ENCODE assay signal across 8 cellular contexts in the genomic region with DNA sequence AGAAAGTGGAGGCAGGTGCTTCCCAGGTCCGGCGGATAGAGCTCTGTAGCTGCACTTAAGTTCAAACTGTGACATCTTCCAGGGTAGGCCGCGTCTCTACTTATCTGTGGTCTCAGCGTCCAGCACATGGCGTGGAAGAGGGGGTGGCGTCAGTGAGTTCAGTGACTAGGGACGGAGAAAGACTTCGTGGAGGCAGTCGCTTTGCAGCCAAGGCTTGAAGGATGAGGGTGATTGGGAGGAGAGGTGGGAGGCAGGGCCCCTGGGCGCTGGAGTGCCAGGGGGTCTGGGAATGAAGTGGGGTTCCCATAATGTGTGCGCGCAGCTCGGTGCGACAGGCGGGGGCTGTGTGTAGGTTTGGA. TPM values are rescaled to one million over a fixed set of nuclear protein-coding genes. Genes with fewer than 3 reads are reported as not detected.
A peak's percentile ranks its signal among the peaks of the same experiment; 100 is the strongest.
DNase-seq lines count a peak whose midpoint lies in the region; ATAC-seq, FAIRE-seq and TF ChIP-seq lines count a peak whose summit lies in the region.

No MANE protein-coding gene starts in this region.

- DNase-seq in stimulated activated naive CD8-positive, alpha-beta T cell treated with anti-CD3 and anti-CD28 coated beads, Interleukin-15, Interleukin-2, amounts not matched to agents 100 U/mL and 50 U/mL, for 24 hours, result no peak
- DNase-seq in bronchial epithelial cell (ENCODE audit: low read depth) (no peak), HEK293T (ENCODE audit: extremely low spot score) (no peak), NCI-H1417 (lab: John Stamatoyannopoulos, UW) (no peak), cortex of kidney (lab: John Stamatoyannopoulos, UW) (no peak)

- peak overlapping the region; percentile 98 for H3K4me3 ChIP-seq in bronchial epithelial cell (ENCODE audit: low read depth, low read length)
- peak overlapping the region; percentile 91 to 92 for H3K4me3 ChIP-seq in muscle layer of colon (ENCODE audit: low read depth in 1 of 2, low read length in 2 of 2)

- no peaks in the 10 kb centered on the region for H3K9me3 ChIP-seq in muscle layer of colon (ENCODE audit: low read length)

- peaks cover 17% of the 10 kb centered on the region for H3K4me1 ChIP-seq in muscle layer of colon (ENCODE audit: insufficient read depth, low read length)

- H3K27ac ChIP-seq in muscle layer of colon (ENCODE audit: low read depth, low read length), result peak overlapping the region; percentile 7

- H3K36me3 ChIP-seq in bronchial epithelial cell (ENCODE audit: control insufficient read depth, insufficient read depth, low read length) (no peaks in the 10 kb centered on the region), muscle layer of colon (ENCODE audit: insufficient read depth, low read length) (no peaks in the 10 kb centered on the region)

- no peak overlapping the region for H3K9ac ChIP-seq in muscle layer of colon (ENCODE audit: low read length)

- TF ChIP-seq CTCF in bronchial epithelial cell (IDR thresholded peaks at IDR 0.05; ENCODE audit: insufficient read depth, low read length, severe bottlenecking), result no peak

- H3K4me1 Mint-ChIP-seq in stimulated activated naive CD8-positive, alpha-beta T cell treated with anti-CD3 and anti-CD28 coated beads, Interleukin-15, Interleukin-2, amounts not matched to agents 100 ng/mL and 50 ng/mL, for 24 hours (ENCODE audit: low read depth), result peaks cover 43% of the 10 kb centered on the region

- POLR2A ChIA-PET in HEK293T (lab: Yijun Ruan, JAX), result interaction anchor here (0.6 to 1.6 kb wide), 6 partner anchors 9 to 203 kb away, joined by 3 to 10 read pairs (median 4); a partner anchor contains a TSS

- H3K9me3 Mint-ChIP-seq in stimulated activated naive CD8-positive, alpha-beta T cell treated with anti-CD3 and anti-CD28 coated beads, Interleukin-15, Interleukin-2, amounts not matched to agents 100 ng/mL and 50 ng/mL, for 24 hours, result no peaks in the 10 kb centered on the region

- no peak for FAIRE-seq in bronchial epithelial cell (lab: Jason Lieb, UNC)

- H3K27me3 Mint-ChIP-seq in stimulated activated naive CD8-positive, alpha-beta T cell treated with anti-CD3 and anti-CD28 coated beads, Interleukin-15, Interleukin-2, amounts not matched to agents 100 ng/mL and 50 ng/mL, for 24 hours, result no peaks in the 10 kb centered on the region

- H3K27me3 ChIP-seq in bronchial epithelial cell (ENCODE audit: control insufficient read depth, insufficient read depth, low read length) (no peaks in the 10 kb centered on the region), muscle layer of colon (ENCODE audit: control insufficient read depth in 1 of 2, insufficient read depth in 2 of 2, low read length in 2 of 2) (no peaks in the 10 kb centered on the region)

- peak overlapping the region; percentile 92 for H3K4me3 Mint-ChIP-seq in stimulated activated naive CD8-positive, alpha-beta T cell treated with anti-CD3 and anti-CD28 coated beads, Interleukin-15, Interleukin-2, amounts not matched to agents 100 ng/mL and 50 ng/mL, for 24 hours

- H3K27ac Mint-ChIP-seq in stimulated activated naive CD8-positive, alpha-beta T cell treated with anti-CD3 and anti-CD28 coated beads, Interleukin-15, Interleukin-2, amounts not matched to agents 100 ng/mL and 50 ng/mL, for 24 hours, result no peak overlapping the region

- H3K36me3 Mint-ChIP-seq in stimulated activated naive CD8-positive, alpha-beta T cell treated with anti-CD3 and anti-CD28 coated beads, Interleukin-15, Interleukin-2, amounts not matched to agents 100 ng/mL and 50 ng/mL, for 24 hours (ENCODE audit: low read depth), result no peaks in the 10 kb centered on the region

- CTCF ChIA-PET in HEK293T (lab: Yijun Ruan, JAX), result interaction anchor here (0.6 to 1.4 kb wide), 2 partner anchors 10 to 190 kb away, joined by 3 to 6 read pairs; no protein-coding TSS in a partner anchor

- no peak for ATAC-seq in stimulated activated naive CD8-positive, alpha-beta T cell treated with anti-CD3 and anti-CD28 coated beads, Interleukin-15, Interleukin-2, amounts not matched to agents 100 U/mL and 50 U/mL, for 24 hours
- ATAC-seq in GM19328 (IDR thresholded peaks at IDR 0.05; ENCODE audit: unreplicated experiment), result no peak

TF ChIP-seq in HEK293T, 16 proteins besides CTCF, POLR2A, EP300 and RAD21:
- TF ChIP-seq FOXM1 (IDR thresholded peaks at IDR 0.05; ENCODE audit: borderline replicate concordance) (no peak), FOXA1 (IDR thresholded peaks at IDR 0.05) (no peak), LEF1 (IDR thresholded peaks at IDR 0.05; ENCODE audit: borderline replicate concordance) (no peak), BHLHE40 (IDR thresholded peaks at IDR 0.05; ENCODE audit: borderline replicate concordance) (no peak), L3MBTL2 (conservative IDR thresholded peaks at IDR 0.05) (no peak), FOXK2 (IDR thresholded peaks at IDR 0.05) (no peak), NFRKB (IDR thresholded peaks at IDR 0.05) (no peak), HDGF (IDR thresholded peaks at IDR 0.05; ENCODE audit: borderline replicate concordance) (no peak), TARDBP (IDR thresholded peaks at IDR 0.05) (no peak), ELF4 (IDR thresholded peaks at IDR 0.05) (no peak), SUZ12 (IDR thresholded peaks at IDR 0.05) (no peak), ZNF384 (IDR thresholded peaks at IDR 0.05) (no peak), ARNT (IDR thresholded peaks at IDR 0.05) (no peak), CTBP1 (IDR thresholded peaks at IDR 0.05; ENCODE audit: borderline replicate concordance) (no peak), SP1 (IDR thresholded peaks at IDR 0.05) (no peak)
- TF ChIP-seq, protein P1, sequence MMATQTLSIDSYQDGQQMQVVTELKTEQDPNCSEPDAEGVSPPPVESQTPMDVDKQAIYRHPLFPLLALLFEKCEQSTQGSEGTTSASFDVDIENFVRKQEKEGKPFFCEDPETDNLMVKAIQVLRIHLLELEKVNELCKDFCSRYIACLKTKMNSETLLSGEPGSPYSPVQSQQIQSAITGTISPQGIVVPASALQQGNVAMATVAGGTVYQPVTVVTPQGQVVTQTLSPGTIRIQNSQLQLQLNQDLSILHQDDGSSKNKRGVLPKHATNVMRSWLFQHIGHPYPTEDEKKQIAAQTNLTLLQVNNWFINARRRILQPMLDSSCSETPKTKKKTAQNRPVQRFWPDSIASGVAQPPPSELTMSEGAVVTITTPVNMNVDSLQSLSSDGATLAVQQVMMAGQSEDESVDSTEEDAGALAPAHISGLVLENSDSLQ (IDR thresholded peaks at IDR 0.05), result no peak

RNA-seq across cellular contexts. Expression of a gene that starts 0.4 kb away (rescaled TPM):
- 3.9 and 5.2 TPM in 2 replicates for total RNA-seq in bronchial epithelial cell

RNA-seq across cellular contexts. Expression of a gene that starts 48.3 kb away (rescaled TPM):
- total RNA-seq in bronchial epithelial cell, result 9.5 and 9.6 TPM in 2 replicates
